Comparison of ENCODE assay signal across 8 cellular contexts in genomic region chr13:99782669-99783068, GRCh38.
"Had no signal": no experiment of that assay in that cellular context is flagged by ENCODE, and none has a peak within 500 bp of the region (broad histone marks: within the 10 kb centered on the region; RNA-seq: fewer than 3 reads in every experiment).

No MANE protein-coding gene starts in this region.

- H3K4me3 ChIP-seq: GM12878 had no signal

- FAIRE-seq: G401.6, GM12878, GM12891, GM12892, GM18507, GM19239 had no signal

- DNase-seq: GDM1, GF-D8 had no signal

- ATAC-seq: GM12878 had no signal
